Comparison of ENCODE assay signal across 8 cellular contexts in genomic region chr3:65953881-65954733, GRCh38.
DNase-seq lines count a peak whose midpoint lies in the region; FAIRE-seq and TF ChIP-seq lines count a peak whose summit lies in the region.

No MANE protein-coding gene starts in this region.

- intact Hi-C loops in uterus (cut with DNase I; ENCODE audit: low total_unique reads): no loop called here

- no peak for TF ChIP-seq POLR2A in uterus (IDR thresholded peaks at IDR 0.05)

- no peak for TF ChIP-seq CTCF in uterus (IDR thresholded peaks at IDR 0.05)

- H3K27ac ChIP-seq in epithelial cell of prostate (peak overlapping the region; percentile 74), uterus (peak overlapping the region; percentile 15 to 58)

- no peaks in the 10 kb centered on the region for H3K4me1 ChIP-seq in uterus

- DNase-seq in NCI-H2107 treated with DMSO at 0.1 percent for 48 hours (lab: John Stamatoyannopoulos, UW; ENCODE audit: unreplicated experiment) (peak; percentile 0), NCI-H2107 (lab: John Stamatoyannopoulos, UW) (no peak), epithelial cell of prostate (ENCODE audit: low read depth, low spot score) (no peak), midbrain (lab: John Stamatoyannopoulos, UW) (peak; percentile 44), uterus (no peak), NCI-H1694 treated with DMSO at 0.1 percent for 48 hours (lab: John Stamatoyannopoulos, UW) (no peak), HTR-8/SVneo (ENCODE audit: insufficient read length, low spot score) (no peak)
- no peak for DNase-seq in stimulated activated CD4-positive, alpha-beta T cell treated with anti-CD3 and anti-CD28 coated beads, Interleukin-4, amount 100 ng/mL, for 24 hours

- FAIRE-seq in HTR-8/SVneo (lab: Jason Lieb, UNC): no peak

- no peaks in the 10 kb centered on the region for H3K27me3 ChIP-seq in uterus

- no peaks in the 10 kb centered on the region for H3K9me3 ChIP-seq in uterus

- H3K4me3 ChIP-seq in uterus: no peak overlapping the region

- H3K36me3 ChIP-seq in uterus: peaks cover 0 to 4% of the 10 kb centered on the region in 2 donors

Comparison
In these comparisons a context has a peak if more than half of its experiments do, and no peak if none do; other contexts are left out.
1. DNase-seq: peak in NCI-H2107 treated with DMSO at 0.1 percent for 48 hours (single experiment) and midbrain (single experiment); none in NCI-H2107 (single experiment), epithelial cell of prostate (single experiment), uterus (0 of 2), NCI-H1694 treated with DMSO at 0.1 percent for 48 hours (single experiment), HTR-8/SVneo (single experiment) and stimulated activated CD4-positive, alpha-beta T cell treated with anti-CD3 and anti-CD28 coated beads, Interleukin-4, amount 100 ng/mL, for 24 hours (single experiment).